In the genomic region with DNA sequence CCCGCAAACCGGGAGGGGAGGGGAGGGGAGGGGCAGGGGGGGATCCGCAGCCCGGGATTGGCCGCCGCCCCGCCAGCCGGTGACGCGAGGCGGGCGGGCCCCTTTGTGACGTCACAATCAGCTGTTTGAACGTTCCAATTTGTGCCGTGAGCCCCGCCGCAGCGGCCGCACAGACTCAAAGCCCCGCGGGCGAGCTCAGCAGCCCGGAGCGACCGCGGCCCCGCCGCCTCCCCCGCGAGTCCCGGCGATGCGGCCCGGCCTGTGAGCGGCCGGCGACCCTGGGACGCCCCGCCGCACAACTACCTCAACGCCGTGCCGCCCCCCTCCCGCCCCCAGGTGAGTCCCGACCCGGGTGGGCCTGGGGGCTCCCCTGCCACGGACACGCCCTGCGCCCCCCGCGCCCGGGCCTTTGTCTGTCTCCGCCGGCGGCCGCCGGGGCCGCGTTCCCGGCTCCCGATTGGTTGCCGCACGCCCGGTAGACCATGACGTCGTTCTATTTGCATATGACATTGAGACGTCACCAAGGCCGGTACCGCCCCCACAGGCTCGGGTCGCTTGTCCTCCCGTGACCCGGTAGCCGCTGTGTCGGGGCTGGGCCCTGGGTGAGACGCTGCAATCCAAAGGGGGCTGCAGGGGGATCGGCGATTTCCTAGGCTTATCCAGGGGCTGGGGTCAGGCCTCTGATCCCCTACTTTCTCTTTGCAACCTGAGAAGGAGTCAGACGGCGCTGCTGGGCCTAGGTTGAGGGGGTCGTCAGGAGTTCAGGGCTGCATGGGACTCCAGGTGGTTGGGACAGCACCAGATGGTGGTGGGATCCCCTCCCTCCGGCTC, we compare ENCODE assay signal across 8 cellular contexts. TPM values are rescaled to one million over a fixed set of nuclear protein-coding genes. Genes with fewer than 3 reads are reported as not detected.
DNase-seq lines count a peak whose midpoint lies in the region; ATAC-seq and TF ChIP-seq lines count a peak whose summit lies in the region.

A gene with protein sequence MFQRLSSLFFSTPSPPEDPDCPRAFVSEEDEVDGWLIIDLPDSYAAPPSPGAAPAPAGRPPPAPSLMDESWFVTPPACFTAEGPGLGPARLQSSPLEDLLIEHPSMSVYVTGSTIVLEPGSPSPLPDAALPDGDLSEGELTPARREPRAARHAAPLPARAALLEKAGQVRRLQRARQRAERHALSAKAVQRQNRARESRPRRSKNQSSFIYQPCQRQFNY (plus strand): TSS at position 168 of the 831 bp plus-strand sequence. CDS start 4,396 bp downstream, outside the sequence.

- intact Hi-C loops in activated CD4-positive, alpha-beta T cell treated with anti-CD3 and anti-CD28 coated beads for 36 hours (cut with DNase I, micrococcal nuclease): loop anchor here (1.0 to 5.0 kb wide), 7 partner anchors 27 to 401 kb away; a partner anchor contains a TSS

- H3K36me3 Mint-ChIP-seq in activated CD4-positive, alpha-beta T cell treated with anti-CD3 and anti-CD28 coated beads for 36 hours (ENCODE audit: low read depth): no peaks in the 10 kb centered on the region

- H3K27ac Mint-ChIP-seq in activated CD4-positive, alpha-beta T cell treated with anti-CD3 and anti-CD28 coated beads for 36 hours: peak within 1 kb of the TSS; percentile 63

- H3K4me1 Mint-ChIP-seq in activated CD4-positive, alpha-beta T cell treated with anti-CD3 and anti-CD28 coated beads for 36 hours: peaks cover 22% of the 10 kb centered on the region

- H3K27me3 ChIP-seq in kidney epithelial cell (ENCODE audit: control insufficient read depth, insufficient read depth, low read length): no peaks in the 10 kb centered on the region

- peak; percentile 56 for ATAC-seq in GM19035 (IDR thresholded peaks at IDR 0.05; ENCODE audit: unreplicated experiment)
- peak; percentile 67 for ATAC-seq in HG03354 (IDR thresholded peaks at IDR 0.05; ENCODE audit: poor library complexity, severe bottlenecking, unreplicated experiment)
- peak; percentile 33 for ATAC-seq in activated CD4-positive, alpha-beta T cell treated with anti-CD3 and anti-CD28 coated beads for 36 hours

- H3K9me3 Mint-ChIP-seq in activated CD4-positive, alpha-beta T cell treated with anti-CD3 and anti-CD28 coated beads for 36 hours (ENCODE audit: low read depth): no peaks in the 10 kb centered on the region

- POLR2A ChIA-PET in AG04449 (lab: Yijun Ruan, JAX): interaction anchor here (0.6 to 1.6 kb wide), 3 partner anchors 35 to 332 kb away, joined by 3 to 5 read pairs (median 3); a partner anchor contains a TSS
- POLR2A ChIA-PET in activated CD4-positive, alpha-beta T cell treated with anti-CD3 and anti-CD28 coated beads for 36 hours (lab: Charles Lee): no interaction called here

- TF ChIP-seq CTCF in AG04449 (IDR thresholded peaks at IDR 0.05; ENCODE audit: insufficient read depth, low read length, missing control alignments): no peak
- TF ChIP-seq CTCF in kidney epithelial cell (IDR thresholded peaks at IDR 0.05; ENCODE audit: insufficient read depth, low read length, poor library complexity, severe bottlenecking): no peak

- H3K27me3 Mint-ChIP-seq in activated CD4-positive, alpha-beta T cell treated with anti-CD3 and anti-CD28 coated beads for 36 hours: peaks cover 10% of the 10 kb centered on the region

- peak within 1 kb of the TSS; percentile 81 for H3K4me3 ChIP-seq in AG04449 (ENCODE audit: low read depth, low read length)
- peak within 1 kb of the TSS; percentile 91 for H3K4me3 ChIP-seq in kidney epithelial cell (ENCODE audit: low read depth, low read length)

- CTCF ChIA-PET in AG04449 (lab: Yijun Ruan, JAX): interaction anchor here (1.7 to 7.2 kb wide), 3 partner anchors 9 to 393 kb away, joined by 4 to 32 read pairs (median 17); no protein-coding TSS in a partner anchor
- CTCF ChIA-PET in activated CD4-positive, alpha-beta T cell treated with anti-CD3 and anti-CD28 coated beads for 36 hours (lab: Charles Lee): interaction anchor here (0.8 to 1.6 kb wide), 3 partner anchors 65 to 188 kb away, joined by 3 to 4 read pairs (median 4); a partner anchor contains a TSS

- H3K36me3 ChIP-seq in kidney epithelial cell (ENCODE audit: control insufficient read depth, insufficient read depth, low read length): no peaks in the 10 kb centered on the region

- DNase-seq in AG04449 (ENCODE audit: low read depth, low spot score) (peak; percentile 45), NCI-H510A treated with DMSO at 0.1 percent for 48 hours (lab: John Stamatoyannopoulos, UW) (peak; percentile 84), cerebellum (ENCODE audit: low spot score) (peak; percentile 96), kidney epithelial cell (ENCODE audit: low read depth) (peak; percentile 67)
- peak; percentile 89 for DNase-seq in activated CD4-positive, alpha-beta T cell treated with anti-CD3 and anti-CD28 coated beads for 36 hours
- peak; percentile 68 to 70 for DNase-seq in stimulated activated CD4-positive, alpha-beta T cell treated with anti-CD3 and anti-CD28 coated beads, Interleukin-15, amount 100 ng/mL, for 1 hour (ENCODE audit: low read depth in 1 of 2, low spot score in 1 of 2)

- H3K4me3 Mint-ChIP-seq in activated CD4-positive, alpha-beta T cell treated with anti-CD3 and anti-CD28 coated beads for 36 hours: peak within 1 kb of the TSS; percentile 82

RNA-seq across cellular contexts. Expression of the gene that starts here (rescaled TPM):
- 1 to 10 TPM; 2.2 to 2.3 TPM for total RNA-seq in activated CD4-positive, alpha-beta T cell treated with anti-CD3 and anti-CD28 coated beads for 36 hours
- total RNA-seq in cerebellum: 5.6 TPM
- 15.0 and 19.9 TPM in 2 replicates for total RNA-seq in kidney epithelial cell

Comparison
In these comparisons a context has a peak if more than half of its experiments do, and no peak if none do; other contexts are left out.
1. Peak in every context shown above with its lines: DNase-seq, ATAC-seq and H3K4me3 ChIP-seq.
2. DNase-seq: peak in every context shown above with its lines; median percentile 96 in cerebellum; 89 in activated CD4-positive, alpha-beta T cell treated with anti-CD3 and anti-CD28 coated beads for 36 hours; 84 in NCI-H510A treated with DMSO at 0.1 percent for 48 hours; 69 in stimulated activated CD4-positive, alpha-beta T cell treated with anti-CD3 and anti-CD28 coated beads, Interleukin-15, amount 100 ng/mL, for 1 hour; 67 in kidney epithelial cell; 45 in AG04449.